1 cellular context compared by ENCODE assay signal in genomic region chr1:11314959-11315358, GRCh38.
TF ChIP-seq lines count a peak whose summit lies in the region.

No MANE protein-coding gene starts in this region.

TF ChIP-seq in K562, 482 proteins besides CTCF, POLR2A, EP300 and RAD21:
- TF ChIP-seq C11orf30 (IDR thresholded peaks at IDR 0.05; ENCODE audit: low read depth) (0 out of 2 replicates have a peak, but pooled peaks have one; percentile 6), BRF2 (IDR thresholded peaks at IDR 0.05; ENCODE audit: borderline replicate concordance, insufficient read depth, insufficient read length) (no peak), PBX2 (CRISPR knock-in tag; IDR thresholded peaks at IDR 0.05; ENCODE audit: low read depth) (no peak), PBX2 (tag; conservative IDR thresholded peaks at IDR 0.05; ENCODE audit: low read depth) (peak; percentile 50), PKNOX1 (IDR thresholded peaks at IDR 0.05) (0 out of 2 replicates have a peak, but pooled peaks have one; percentile 33), KAT2B (IDR thresholded peaks at IDR 0.05; ENCODE audit: low read depth, low read length) (no peak), BCL6 (CRISPR knock-in tag; IDR thresholded peaks at IDR 0.05) (peak; percentile 91; the same call in 1 of the 2 replicates), BHLHE40 (IDR thresholded peaks at IDR 0.05; ENCODE audit: low read length) (peak; percentile 62), JUN (IDR thresholded peaks at IDR 0.05; ENCODE audit: borderline replicate concordance, low read depth, low read length) (no peak), JUN (CRISPR knock-in tag; IDR thresholded peaks at IDR 0.05; ENCODE audit: borderline replicate concordance) (no peak), MEIS2 (IDR thresholded peaks at IDR 0.05; ENCODE audit: partially characterized antibody) (peak; percentile 56)
